ENCODE assay signal across 21 cellular contexts in the genomic region with DNA sequence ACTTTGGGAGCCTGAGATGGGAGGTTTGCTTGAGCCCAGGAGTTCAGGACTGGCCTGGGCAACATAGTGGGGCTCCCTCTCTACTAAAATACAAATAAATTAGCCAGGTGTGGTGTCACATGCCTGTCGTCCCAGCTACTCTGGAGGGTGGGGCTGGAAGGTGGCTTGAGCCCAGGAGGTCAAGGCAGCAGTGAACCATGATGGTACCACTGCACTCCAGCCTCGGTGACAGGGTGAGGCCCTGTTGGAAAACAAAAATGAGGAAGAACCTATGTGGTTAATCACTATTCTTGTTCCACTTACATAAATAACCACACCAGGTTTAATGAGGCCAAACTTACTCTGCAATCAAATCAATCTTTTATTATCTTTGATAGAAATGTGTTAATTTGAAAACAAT. TPM values are rescaled to one million over a fixed set of nuclear protein-coding genes. Genes with fewer than 3 reads are reported as not detected.
DNase-seq lines count a peak whose midpoint lies in the region; ATAC-seq, FAIRE-seq and TF ChIP-seq lines count a peak whose summit lies in the region.
"Had no signal": no experiment of that assay in that cellular context is flagged by ENCODE, and none has a peak within 500 bp of the region (broad histone marks: within the 10 kb centered on the region; RNA-seq: fewer than 3 reads in every experiment).

No MANE protein-coding gene starts in this region.

- peak; percentile 94 for FAIRE-seq in HTR-8/SVneo (lab: Jason Lieb, UNC)
- FAIRE-seq: H54, keratinocyte had no signal

- H3K27ac ChIP-seq in colonic mucosa (no peak overlapping the region), spleen (no peak overlapping the region)
- H3K27ac ChIP-seq: thoracic aorta had no signal

- H3K4me1 Mint-ChIP-seq in activated T-cell treated with anti-CD3 and anti-CD28 coated beads, Interleukin-2, amount 50 U/mL, for 24 hours (ENCODE audit: low read depth), result peaks cover 19% of the 10 kb centered on the region
- H3K4me1 Mint-ChIP-seq in MCF 10A (ENCODE audit: insufficient read depth, unreplicated experiment), result no peaks in the 10 kb centered on the region

- H3K36me3 ChIP-seq in colonic mucosa (no peaks in the 10 kb centered on the region), spleen (peaks cover 0 to 25% (median 8%) of the 10 kb centered on the region in 6 donors)

- POLR2A ChIA-PET in MCF 10A (lab: Yijun Ruan, JAX), result interaction anchor here (0.7 to 5.1 kb wide), 3 partner anchors 8 to 313 kb away, joined by 3 to 38 read pairs (median 4); a partner anchor contains a TSS

- no peaks in the 10 kb centered on the region for H3K27me3 ChIP-seq in colonic mucosa
- H3K27me3 ChIP-seq in spleen (replicated peaks in 1 of 7), result peaks cover 0 to 9% (median 0%) of the 10 kb centered on the region in 7 donors

- H3K27me3 Mint-ChIP-seq in activated T-cell treated with anti-CD3 and anti-CD28 coated beads, Interleukin-2, amount 50 U/mL, for 24 hours, result no peaks in the 10 kb centered on the region
- H3K27me3 Mint-ChIP-seq in MCF 10A (ENCODE audit: insufficient read depth, unreplicated experiment), result no peaks in the 10 kb centered on the region
- H3K27me3 Mint-ChIP-seq: activated CD4-positive, alpha-beta memory T cell treated with anti-CD3 and anti-CD28 coated beads for 36 hours; activated naive CD8-positive, alpha-beta T cell; CD8-positive, alpha-beta memory T cell had no signal

- TF ChIP-seq CTCF in colonic mucosa (IDR thresholded peaks at IDR 0.05) (no peak), spleen (IDR thresholded peaks at IDR 0.05 in 8 of 11, conservative IDR thresholded peaks at IDR 0.05 in 3 of 11) (no peak), MCF 10A (IDR thresholded peaks at IDR 0.05; ENCODE audit: unreplicated experiment) (no peak)

- H3K4me3 Mint-ChIP-seq in activated T-cell treated with anti-CD3 and anti-CD28 coated beads, Interleukin-2, amount 50 U/mL, for 24 hours, result no peak overlapping the region
- H3K4me3 Mint-ChIP-seq in MCF 10A (ENCODE audit: unreplicated experiment), result no peak overlapping the region
- H3K4me3 Mint-ChIP-seq: activated CD4-positive, alpha-beta memory T cell treated with anti-CD3 and anti-CD28 coated beads for 36 hours; activated naive CD8-positive, alpha-beta T cell; activated T-cell treated with anti-CD3 and anti-CD28 coated beads, Interleukin-2, amount 50 U/mL, for 4 hours had no signal

- CTCF ChIA-PET in MCF 10A (lab: Yijun Ruan, JAX), result interaction anchor here (0.6 kb wide), 1 partner anchor 9 kb away, joined by 3 read pairs; no protein-coding TSS in a partner anchor

- no peak overlapping the region for H3K4me3 ChIP-seq in colonic mucosa
- no peak overlapping the region for H3K4me3 ChIP-seq in spleen
- H3K4me3 ChIP-seq: thoracic aorta had no signal

- H3K36me3 Mint-ChIP-seq in activated T-cell treated with anti-CD3 and anti-CD28 coated beads, Interleukin-2, amount 50 U/mL, for 24 hours (ENCODE audit: low read depth), result peaks cover 31% of the 10 kb centered on the region
- H3K36me3 Mint-ChIP-seq in MCF 10A (ENCODE audit: insufficient read depth, unreplicated experiment), result peaks cover 34% of the 10 kb centered on the region

- no peak overlapping the region for H3K27ac Mint-ChIP-seq in activated T-cell treated with anti-CD3 and anti-CD28 coated beads, Interleukin-2, amount 50 U/mL, for 24 hours
- no peak overlapping the region for H3K27ac Mint-ChIP-seq in MCF 10A (ENCODE audit: low read depth, unreplicated experiment)
- H3K27ac Mint-ChIP-seq: activated CD4-positive, alpha-beta memory T cell treated with anti-CD3 and anti-CD28 coated beads for 36 hours; activated naive CD8-positive, alpha-beta T cell had no signal

- peaks cover 2% of the 10 kb centered on the region for H3K9me3 Mint-ChIP-seq in activated T-cell treated with anti-CD3 and anti-CD28 coated beads, Interleukin-2, amount 50 U/mL, for 24 hours
- H3K9me3 Mint-ChIP-seq in MCF 10A (ENCODE audit: unreplicated experiment), result no peaks in the 10 kb centered on the region
- H3K9me3 Mint-ChIP-seq: activated T-cell treated with anti-CD3 and anti-CD28 coated beads, Interleukin-2, amount 50 U/mL, for 4 hours had no signal

- no peak for ATAC-seq in activated CD4-positive, CD25-positive, alpha-beta regulatory T cell treated with anti-CD3 and anti-CD28 coated beads, Interleukin-2, amount 50 U/mL, for 24 hours
- ATAC-seq: activated T-cell treated with anti-CD3 and anti-CD28 coated beads, Interleukin-2, amount 50 U/mL, for 4 hours; Panc1 had no signal

- no TSS peak for BruUV-seq in MCF 10A (replicated peaks; lab: Mats Ljungman, UMichigan)

- TF ChIP-seq POLR2A in spleen (IDR thresholded peaks at IDR 0.05), result no peak

- H3K9ac ChIP-seq in colonic mucosa (ENCODE audit: low read depth in 2 of 2, low read length in 2 of 2), result no peak overlapping the region

- peaks cover 5% of the 10 kb centered on the region for H3K4me1 ChIP-seq in colonic mucosa
- H3K4me1 ChIP-seq in spleen, result peaks cover 13 to 32% (median 17%) of the 10 kb centered on the region in 6 donors

- intact Hi-C loops in colonic mucosa (cut with DNase I), result no loop called here
- intact Hi-C loops in spleen (cut with DNase I; ENCODE audit: low total_unique reads), result no loop called here
- intact Hi-C loops in MCF 10A (cut with micrococcal nuclease), result no loop called here

- WGBS in spleen, 5 donors, result 9 to 18% (median 15%) methylated on average over 2 of the region's 2 CpGs

- no peaks in the 10 kb centered on the region for H3K9me3 ChIP-seq in colonic mucosa
- peaks cover 0 to 12% (median 8%) of the 10 kb centered on the region in 8 donors for H3K9me3 ChIP-seq in spleen
- H3K9me3 ChIP-seq: thoracic aorta had no signal

- DNase-seq in activated T-cell treated with anti-CD3 and anti-CD28 coated beads, Interleukin-2, amount 50 U/mL, for 24 hours, result peak; percentile 33
- DNase-seq in activated T-cell treated with anti-CD3 and anti-CD28 coated beads for 4 hours (no peak), HTR-8/SVneo (ENCODE audit: insufficient read length, low spot score) (no peak), colonic mucosa (peak; percentile 62), spleen (peak; percentile 67), dermis blood vessel endothelial cell (no peak), MCF 10A (ENCODE audit: unreplicated experiment) (no peak)
- DNase-seq: activated CD4-positive, alpha-beta memory T cell treated with anti-CD3 and anti-CD28 coated beads for 36 hours; activated T-cell treated with anti-CD3 and anti-CD28 coated beads, Interleukin-2, amount 50 U/mL, for 4 hours; DND-41; hypothalamus; KG1; NCI-H1105; NCI-H774 had no signal

RNA-seq across cellular contexts. Expression of a gene that starts 5.4 kb away (rescaled TPM):
- total RNA-seq in colonic mucosa, result 100 to 1,000 TPM; 561 to 634 TPM
- 100 to 1,000 TPM in 4 of 7 donors, 10 to 100 TPM in 3; 68.8 to 167 (median 105) TPM for total RNA-seq in spleen
- 100 to 1,000 TPM; 123 to 275 (median 186) TPM for polyA plus RNA-seq in spleen
- 19.9 and 37.3 TPM in 2 replicates for total RNA-seq in dermis blood vessel endothelial cell
- total RNA-seq in MCF 10A (2022), result 315 and 355 TPM in 2 replicates

RNA-seq across cellular contexts. Expression of a gene that starts 11.2 kb away (rescaled TPM):
- total RNA-seq in colonic mucosa (10 to 100 TPM; 69.0 to 91.1 TPM), spleen (1 to 10 TPM in 1 of 7 donors, under 1 TPM in 6; 0.20 to 1.0 (median 0.77) TPM), dermis blood vessel endothelial cell (under 0.01 and 0.05 TPM in 2 replicates), MCF 10A (2022) (3.8 and 4.4 TPM in 2 replicates)
- under 1 TPM; 0.55 to 0.72 (median 0.64) TPM for polyA plus RNA-seq in spleen

RNA-seq across cellular contexts. Expression of a gene that starts 21.6 kb away (rescaled TPM):
- under 1 TPM; 0.32 to 0.49 TPM for total RNA-seq in colonic mucosa
- 1 to 10 TPM in 4 of 7 donors, under 1 TPM in 1, not detected in 2; 0.46 to 1.5 (median 1.2) TPM for total RNA-seq in spleen
- polyA plus RNA-seq in spleen, result under 1 TPM; 0.07 to 0.19 (median 0.12) TPM
- not detected in 2 replicates for total RNA-seq in dermis blood vessel endothelial cell
- total RNA-seq in MCF 10A (2022), result 0.81 and 1.4 TPM in 2 replicates
- total RNA-seq: activated CD4-positive, alpha-beta memory T cell treated with anti-CD3 and anti-CD28 coated beads for 36 hours; activated T-cell treated with anti-CD3 and anti-CD28 coated beads, Interleukin-2, amount 50 U/mL, for 4 hours; CD8-positive, alpha-beta memory T cell; thoracic aorta had no signal
- polyA plus RNA-seq: CD8-positive, alpha-beta memory T cell had no signal

RNA-seq across cellular contexts. Expression of a gene that starts 27.1 kb away (rescaled TPM):
- 1 to 10 TPM; 1.5 to 3.2 TPM for total RNA-seq in colonic mucosa
- 1 to 10 TPM in 3 of 7 donors, under 1 TPM in 4; 0.39 to 1.4 (median 0.54) TPM for total RNA-seq in spleen
- under 1 TPM; 0.48 to 0.57 (median 0.53) TPM for polyA plus RNA-seq in spleen
- 5.0 and 5.3 TPM in 2 replicates for total RNA-seq in dermis blood vessel endothelial cell
- 3.3 and 9.9 TPM in 2 replicates for total RNA-seq in MCF 10A (2022)

RNA-seq across cellular contexts. Expression of a gene that starts 28.0 kb away (rescaled TPM):
- under 1 TPM; 0.35 to 0.69 TPM for total RNA-seq in colonic mucosa
- total RNA-seq in spleen, result 1 to 10 TPM in 4 of 7 donors, under 1 TPM in 3; 0.33 to 2.0 (median 1.0) TPM
- polyA plus RNA-seq in spleen, result 1 to 10 TPM in 1 of 3 donors, under 1 TPM in 2; 0.91 to 1.8 (median 0.98) TPM
- 1.2 and 2.4 TPM in 2 replicates for total RNA-seq in dermis blood vessel endothelial cell
- 2.4 and 3.9 TPM in 2 replicates for total RNA-seq in MCF 10A (2022)
- polyA plus RNA-seq: CD8-positive, alpha-beta memory T cell had no signal

Comparison
In these comparisons a context has a peak if more than half of its experiments do, and no peak if none do; other contexts are left out.
1. DNase-seq: peak in activated T-cell treated with anti-CD3 and anti-CD28 coated beads, Interleukin-2, amount 50 U/mL, for 24 hours (single experiment), colonic mucosa (single experiment) and spleen (single experiment); none in activated T-cell treated with anti-CD3 and anti-CD28 coated beads for 4 hours (single experiment), HTR-8/SVneo (single experiment), dermis blood vessel endothelial cell (single experiment) and MCF 10A (single experiment).
2. RNA of a gene that starts 11.2 kb away (total RNA-seq): 69.0 to 91.1 TPM in colonic mucosa; 3.8 to 4.4 TPM in MCF 10A, 0.20 to 1.0 TPM in spleen and under 0.01 to 0.05 TPM in dermis blood vessel endothelial cell; every median in the first group is over 10 times any median in the second.